ENCODE assay signal across 7 cellular contexts in the genomic region with DNA sequence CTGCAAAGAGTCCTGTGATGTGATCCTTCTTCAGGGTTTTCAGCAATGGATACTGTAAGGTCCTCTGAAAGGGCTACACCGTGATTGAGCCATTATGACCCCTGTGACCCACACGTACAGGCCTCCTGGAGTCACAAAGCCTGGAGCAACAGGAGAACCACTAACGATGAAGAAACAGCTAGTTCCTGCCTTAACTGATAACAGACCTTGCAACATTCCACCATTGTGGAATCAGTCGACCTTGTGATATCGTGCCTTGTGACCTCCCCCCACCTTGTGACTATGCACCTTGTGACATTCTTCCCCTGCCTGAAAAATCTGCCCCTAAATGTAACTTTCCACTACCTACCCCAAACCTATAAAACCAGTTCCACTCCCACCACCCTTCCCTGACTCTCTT.
DNase-seq lines count a peak whose midpoint lies in the region; ATAC-seq, FAIRE-seq and TF ChIP-seq lines count a peak whose summit lies in the region.
"Not testable (repeated sequence)": the region's sequence is repeated elsewhere in the genome, so short reads cannot be mapped to it uniquely, and the experiment has no call there.

No MANE protein-coding gene starts in this region.

- H3K79me1 ChIP-seq in IMR-90 (ENCODE audit: low read depth in 1 of 2, low read length in 2 of 2); H1 (ENCODE audit: low read depth, low read length); mesendoderm (ENCODE audit: low read length): not testable (repeated sequence)

- 87% methylated on average over 3 of the region's 5 CpGs; no CpG with 5 or more reads in 1 of the 2 experiments for WGBS in IMR-90 (ENCODE audit: extremely low coverage in 2 of 2, insufficient read length in 1 of 2), 2 experiments
- 96% methylated on average over 5 of the region's 5 CpGs; no CpG with 5 or more reads in 1 of the 2 experiments for WGBS in H1 (ENCODE audit: extremely low coverage in 1 of 2, insufficient coverage in 1 of 2, insufficient read length in 1 of 2, insufficient replicate concordance in 2 of 2, low coverage in 1 of 2, low lambda C conversion rate in 2 of 2, missing lambda C conversion rate in 1 of 2), 2 experiments
- WGBS in hepatocyte (ENCODE audit: low lambda C conversion rate, missing lambda C conversion rate), result 77% methylated on average over 5 of the region's 5 CpGs
- no CpG with 5 or more reads among the region's 5 CpGs for WGBS in mesendoderm (ENCODE audit: extremely low coverage, insufficient coverage, low lambda C conversion rate)

- intact Hi-C loops in IMR-90 (cut with micrococcal nuclease), result not testable (repeated sequence)

- not testable (repeated sequence) for H2BK120ac ChIP-seq in IMR-90 (ENCODE audit: low read depth, low read length); H1 (replicated peaks; ENCODE audit: low read depth, low read length); mesendoderm (ENCODE audit: low read depth, low read length)

- 0 out of 2 replicates have a peak overlapping the region, but pooled peaks have one; percentile 46 for H2BK12ac ChIP-seq in H1 (ENCODE audit: low read depth, low read length)

- H3K23me2 ChIP-seq in H1 (ENCODE audit: low read depth, low read length), result not testable (repeated sequence)

- not testable (repeated sequence) for H3K27me3 ChIP-seq in BLaER1 treated with 17β-estradiol and CSF1 and Interleukin-3, amounts not matched to agents 10 nM and 100 nM; IMR-90 (ENCODE audit: control insufficient read depth, insufficient read depth, low read length); H1 (replicated peaks in 1 of 4; ENCODE audit: control insufficient read depth in 3 of 4, extremely low read depth in 1 of 4, insufficient read depth in 3 of 4, low read length in 3 of 4); hepatocyte; mesendoderm (ENCODE audit: insufficient read depth, low read length, poor library complexity)

- H3K9me1 ChIP-seq in IMR-90 (ENCODE audit: insufficient read depth, low read length), result not testable (repeated sequence)

- peak overlapping the region in 10 of 11 experiments; percentile 17 to 90 (median 78); a peak in 19 of 22 replicates for H3K4me2 ChIP-seq in BLaER1 treated with 17β-estradiol and CSF1 and Interleukin-3, amounts not matched to agents 10 nM and 100 nM
- H3K4me2 ChIP-seq in IMR-90 (ENCODE audit: low read depth, low read length); H1 (ENCODE audit: insufficient read depth in 1 of 2, low read depth in 2 of 2, low read length in 2 of 2); hepatocyte; mesendoderm (ENCODE audit: low read length): not testable (repeated sequence)

- H2BK20ac ChIP-seq in IMR-90 (ENCODE audit: low read depth, low read length), result 0 out of 2 replicates have a peak overlapping the region, but pooled peaks have one; percentile 35
- peak overlapping the region; percentile 69; the same call in 1 of the 2 replicates for H2BK20ac ChIP-seq in H1 (ENCODE audit: low read length)

- H4K5ac ChIP-seq in IMR-90 (ENCODE audit: low read depth, low read length); H1 (ENCODE audit: insufficient read length, low read depth, low read length); mesendoderm (ENCODE audit: low read length): not testable (repeated sequence)

- peak overlapping the region; percentile 13; the same call in 1 of the 3 replicates for H2BK15ac ChIP-seq in IMR-90 (ENCODE audit: low read depth, low read length)
- not testable (repeated sequence) for H2BK15ac ChIP-seq in H1 (ENCODE audit: low read length); mesendoderm (replicated peaks; ENCODE audit: low read depth)

- H3K4me3 ChIP-seq in BLaER1 treated with 17β-estradiol and CSF1 and Interleukin-3, amounts not matched to agents 10 nM and 100 nM, result peak overlapping the region in 2 of 10 experiments; percentile 14 to 34; a peak in 2 of 20 replicates
- H3K4me3 ChIP-seq in IMR-90 (ENCODE audit: insufficient read depth, low read depth, low read length); H1 (ENCODE audit: extremely low read depth in 1 of 4, insufficient read depth in 2 of 4, low read depth in 3 of 4, low read length in 4 of 4); hepatocyte; mesendoderm (ENCODE audit: low read length): not testable (repeated sequence)

- not testable (repeated sequence) for H3K23ac ChIP-seq in IMR-90 (ENCODE audit: low read depth, low read length); H1 (ENCODE audit: insufficient read length); mesendoderm (ENCODE audit: low read length)

- not testable (repeated sequence) for H2AFZ ChIP-seq in IMR-90 (replicated peaks; ENCODE audit: low read length, poor library complexity); H1 (ENCODE audit: low read length); hepatocyte

- DNase-seq in GF-D8 (lab: John Stamatoyannopoulos, UW) (peak; percentile 37), SKM-1 treated with dmso at 0.1 percent for 144 hours (lab: John Stamatoyannopoulos, UW; ENCODE audit: unreplicated experiment) (peak; percentile 8), mesendoderm (peak; percentile 69)
- not testable (repeated sequence) for DNase-seq in IMR-90; H1 (ENCODE audit: low read depth in 1 of 2, low spot score in 2 of 2); hepatocyte (ENCODE audit: low spot score)

- not testable (repeated sequence) for H3K9ac ChIP-seq in BLaER1 treated with 17β-estradiol and CSF1 and Interleukin-3, amounts not matched to agents 10 nM and 100 nM; IMR-90 (ENCODE audit: low read depth, low read length); H1 (replicated peaks in 1 of 4; ENCODE audit: extremely low read depth in 1 of 4, low read depth in 3 of 4, low read length in 3 of 4); mesendoderm (ENCODE audit: low read length)

- peaks cover 0 to 18% (median 16%) of the 10 kb centered on the region in 10 experiments; a peak in 16 of 20 replicates for H3K4me1 ChIP-seq in BLaER1 treated with 17β-estradiol and CSF1 and Interleukin-3, amounts not matched to agents 10 nM and 100 nM
- H3K4me1 ChIP-seq in IMR-90 (ENCODE audit: control insufficient read depth, insufficient read depth, low read length); H1 (replicated peaks in 1 of 4; ENCODE audit: control insufficient read depth in 3 of 4, insufficient read depth in 4 of 4, low read length in 3 of 4); hepatocyte (ENCODE audit: insufficient read depth); mesendoderm (ENCODE audit: control insufficient read depth, low read depth, low read length): not testable (repeated sequence)

- not testable (repeated sequence) for H4K91ac ChIP-seq in IMR-90 (ENCODE audit: insufficient read depth, low read depth, low read length); H1 (replicated peaks; ENCODE audit: insufficient read length, low read length)

- not testable (repeated sequence) for FAIRE-seq in H1 (lab: Jason Lieb, UNC)

- not testable (repeated sequence) for BruUV-seq in IMR-90 (replicated peaks; lab: Mats Ljungman, UMichigan)

- dilution Hi-C loops in IMR-90 (cut with HindIII; ENCODE audit: low sequenced_read_pairs, unreplicated experiment), result not testable (repeated sequence)

- H3K56ac ChIP-seq in IMR-90 (ENCODE audit: extremely low read depth, insufficient read depth, low read length); H1 (replicated peaks; ENCODE audit: insufficient read length, low read depth, low read length); mesendoderm (ENCODE audit: low read length): not testable (repeated sequence)

- in situ Hi-C loops in IMR-90 (cut with MboI; ENCODE audit: low sequenced_read_pairs), result not testable (repeated sequence)

- H3K18ac ChIP-seq in IMR-90 (ENCODE audit: low read depth, low read length); H1 (ENCODE audit: extremely low read depth, low read length); mesendoderm (ENCODE audit: low read length): not testable (repeated sequence)

- peak overlapping the region in 2 of 11 experiments; percentile 14 to 32; a peak in 1 of 22 replicates for H3K27ac ChIP-seq in BLaER1 treated with 17β-estradiol and CSF1 and Interleukin-3, amounts not matched to agents 10 nM and 100 nM
- not testable (repeated sequence) for H3K27ac ChIP-seq in IMR-90 (ENCODE audit: insufficient read depth, low read length); H1 (ENCODE audit: low read depth, low read length); mesendoderm (ENCODE audit: low read depth, low read length)
- peak overlapping the region; percentile 44 for H3K27ac ChIP-seq in hepatocyte

- H3K36me3 ChIP-seq in BLaER1 treated with 17β-estradiol and CSF1 and Interleukin-3, amounts not matched to agents 10 nM and 100 nM; IMR-90 (ENCODE audit: control insufficient read depth, insufficient read depth, low read length); H1 (ENCODE audit: control insufficient read depth in 2 of 4, insufficient read depth in 4 of 4, low read length in 3 of 4); hepatocyte (replicated peaks; ENCODE audit: insufficient read depth, low read depth); mesendoderm (ENCODE audit: control insufficient read depth, insufficient read depth, low read length): not testable (repeated sequence)

- H3K4ac ChIP-seq in IMR-90 (ENCODE audit: low read depth, low read length); H1 (replicated peaks; ENCODE audit: insufficient read length, low read depth, low read length); mesendoderm (ENCODE audit: low read depth, low read length): not testable (repeated sequence)

- not testable (repeated sequence) for H2AK5ac ChIP-seq in IMR-90 (ENCODE audit: low read depth, low read length); mesendoderm (ENCODE audit: low read length)
- peak overlapping the region; percentile 90; the same call in 1 of the 2 replicates for H2AK5ac ChIP-seq in H1 (ENCODE audit: low read depth, low read length)

- not testable (repeated sequence) for H4K20me1 ChIP-seq in BLaER1 treated with 17β-estradiol and CSF1 and Interleukin-3, amounts not matched to agents 10 nM and 100 nM; IMR-90 (ENCODE audit: insufficient read depth, low read length); H1 (replicated peaks in 1 of 2; ENCODE audit: control insufficient read depth in 1 of 2, insufficient read depth in 2 of 2, low read length in 2 of 2); hepatocyte (ENCODE audit: insufficient read depth, poor library complexity, severe bottlenecking)

- ATAC-seq in IMR-90 (ENCODE audit: low read depth), result not testable (repeated sequence)

- not testable (repeated sequence) for H3K79me2 ChIP-seq in H1 (ENCODE audit: control insufficient read depth in 1 of 2, insufficient read depth in 2 of 2, low read length in 2 of 2); hepatocyte; mesendoderm (ENCODE audit: control insufficient read depth, insufficient read depth, low read length)

- POLR2A ChIA-PET in IMR-90 (lab: Charles Lee; ENCODE audit: unreplicated experiment); H1 (lab: Charles Lee; ENCODE audit: partially characterized antibody): not testable (repeated sequence)

- not testable (repeated sequence) for TF ChIP-seq CTCF in IMR-90 (conservative IDR thresholded peaks at IDR 0.05; ENCODE audit: low read depth, low read length); H1 (IDR thresholded peaks at IDR 0.05; ENCODE audit: control extremely low read depth in 1 of 3, insufficient read depth in 1 of 3, low read depth in 1 of 3, low read length in 3 of 3); hepatocyte (IDR thresholded peaks at IDR 0.05; ENCODE audit: poor library complexity)

- not testable (repeated sequence) for TF ChIP-seq RAD21 in IMR-90 (IDR thresholded peaks at IDR 0.05; ENCODE audit: low read length); H1 (IDR thresholded peaks at IDR 0.05 in 1 of 2, conservative IDR thresholded peaks at IDR 0.05 in 1 of 2; ENCODE audit: low read depth in 2 of 2, low read length in 2 of 2)

- H3K14ac ChIP-seq in IMR-90 (replicated peaks; ENCODE audit: low read depth, low read length); H1 (ENCODE audit: insufficient read length): not testable (repeated sequence)

- H2BK5ac ChIP-seq in IMR-90 (ENCODE audit: low read depth, low read length, poor library complexity, severe bottlenecking); mesendoderm (ENCODE audit: low read length): not testable (repeated sequence)
- H2BK5ac ChIP-seq in H1 (ENCODE audit: low read depth, low read length), result 0 out of 2 replicates have a peak overlapping the region, but pooled peaks have one; percentile 55

- not testable (repeated sequence) for TF ChIP-seq POLR2A in IMR-90 (IDR thresholded peaks at IDR 0.05; ENCODE audit: low read depth, low read length); H1 (IDR thresholded peaks at IDR 0.05; ENCODE audit: control extremely low read depth in 1 of 2, low read depth in 2 of 2, low read length in 2 of 2)

- not testable (repeated sequence) for H2AK9ac ChIP-seq in IMR-90 (replicated peaks; ENCODE audit: low read depth, low read length, poor library complexity)

- H3K9me3 ChIP-seq in BLaER1 treated with 17β-estradiol and CSF1 and Interleukin-3, amounts not matched to agents 10 nM and 100 nM (replicated peaks in 1 of 11); IMR-90 (ENCODE audit: control insufficient read depth, insufficient read depth, low read length); H1 (ENCODE audit: insufficient read depth in 2 of 2, low read depth in 1 of 2, low read length in 1 of 2); hepatocyte (ENCODE audit: low read depth): not testable (repeated sequence)

- not testable (repeated sequence) for H4K8ac ChIP-seq in IMR-90 (ENCODE audit: low read depth in 2 of 2, low read length in 2 of 2); H1 (ENCODE audit: extremely low read depth, insufficient read depth, low read length); mesendoderm (ENCODE audit: low read depth, low read length)

- CTCF ChIA-PET in IMR-90 (lab: Yijun Ruan, JAX); H1 (lab: Charles Lee; ENCODE audit: partially characterized antibody): not testable (repeated sequence)

- not testable (repeated sequence) for H3K9me2 ChIP-seq in hepatocyte (replicated peaks; ENCODE audit: insufficient read depth)

- not testable (repeated sequence) for TF ChIP-seq EP300 in H1 (IDR thresholded peaks at IDR 0.05; ENCODE audit: borderline replicate concordance in 1 of 2, low read depth in 2 of 2, low read length in 2 of 2)
